8 cellular contexts compared by ENCODE assay signal in genomic region chr17:68458260-68459029, GRCh38. TPM values are rescaled to one million over a fixed set of nuclear protein-coding genes. Genes with fewer than 3 reads are reported as not detected.
DNase-seq lines count a peak whose midpoint lies in the region; TF ChIP-seq lines count a peak whose summit lies in the region.

No MANE protein-coding gene starts in this region.

- TF ChIP-seq POLR2A in testis (IDR thresholded peaks at IDR 0.05), result no peak

- no peaks in the 10 kb centered on the region for H3K36me3 ChIP-seq in testis (ENCODE audit: low read depth, missing control alignments)

- H3K9me3 Mint-ChIP-seq in activated T-helper 1 cell treated with anti-CD3 and anti-CD28 coated beads, Interleukin-12 subunit alpha, Interleukin-12 subunit beta, Interleukin-2, Interleukin-4 antibody, amounts not matched to agents 30 ng/mL and 10 ng/mL and 1 ng/mL, durations not matched to agents 14 hours and 24 hours and 36 hours, result no peaks in the 10 kb centered on the region
- H3K9me3 Mint-ChIP-seq in immature natural killer cell, result no peaks in the 10 kb centered on the region

- peak overlapping the region; percentile 85 for H3K27ac Mint-ChIP-seq in activated T-helper 1 cell treated with anti-CD3 and anti-CD28 coated beads, Interleukin-12 subunit alpha, Interleukin-12 subunit beta, Interleukin-2, Interleukin-4 antibody, amounts not matched to agents 30 ng/mL and 10 ng/mL and 1 ng/mL, durations not matched to agents 14 hours and 24 hours and 36 hours
- peak overlapping the region; percentile 93 to 99 (median 98) for H3K27ac Mint-ChIP-seq in immature natural killer cell

- no peaks in the 10 kb centered on the region for H3K9me3 ChIP-seq in testis

- no peak for TF ChIP-seq CTCF in testis (IDR thresholded peaks at IDR 0.05)

- DNase-seq in activated CD8-positive, alpha-beta memory T cell treated with anti-CD3 and anti-CD28 coated beads for 24 hours, result peak; percentile 28
- no peak for DNase-seq in activated CD8-positive, alpha-beta memory T cell treated with anti-CD3 and anti-CD28 coated beads, Interleukin-2, amount 50 U/mL, for 48 hours
- DNase-seq in activated T-helper 1 cell treated with anti-CD3 and anti-CD28 coated beads, Interleukin-12 subunit alpha, Interleukin-12 subunit beta, Interleukin-2, Interleukin-4 antibody, amounts not matched to agents 30 ng/mL and 10 ng/mL and 1 ng/mL, durations not matched to agents 14 hours and 24 hours and 36 hours (ENCODE audit: low spot score), result no peak
- DNase-seq in immature natural killer cell, result no peak
- DNase-seq in testis, result no peak
- DNase-seq in NCI-H1048 (lab: John Stamatoyannopoulos, UW), result no peak
- no peak for DNase-seq in AG08395 (ENCODE audit: low spot score)
- no peak for DNase-seq in NCI-H1417 (lab: John Stamatoyannopoulos, UW)

- H3K27me3 ChIP-seq in testis, result no peaks in the 10 kb centered on the region

- peak overlapping the region; percentile 78 for H3K4me3 Mint-ChIP-seq in activated T-helper 1 cell treated with anti-CD3 and anti-CD28 coated beads, Interleukin-12 subunit alpha, Interleukin-12 subunit beta, Interleukin-2, Interleukin-4 antibody, amounts not matched to agents 30 ng/mL and 10 ng/mL and 1 ng/mL, durations not matched to agents 14 hours and 24 hours and 36 hours
- peak overlapping the region; percentile 88 to 96 (median 89) for H3K4me3 Mint-ChIP-seq in immature natural killer cell

- peaks cover 4% of the 10 kb centered on the region for H3K36me3 Mint-ChIP-seq in activated T-helper 1 cell treated with anti-CD3 and anti-CD28 coated beads, Interleukin-12 subunit alpha, Interleukin-12 subunit beta, Interleukin-2, Interleukin-4 antibody, amounts not matched to agents 30 ng/mL and 10 ng/mL and 1 ng/mL, durations not matched to agents 14 hours and 24 hours and 36 hours (ENCODE audit: low read depth)
- H3K36me3 Mint-ChIP-seq in immature natural killer cell, result peaks cover 0 to 8% (median 4%) of the 10 kb centered on the region in 3 donors

- intact Hi-C loops in activated T-helper 1 cell treated with anti-CD3 and anti-CD28 coated beads, Interleukin-12 subunit alpha, Interleukin-12 subunit beta, Interleukin-2, Interleukin-4 antibody, amounts not matched to agents 30 ng/mL and 10 ng/mL and 1 ng/mL, durations not matched to agents 14 hours and 24 hours and 36 hours (cut with micrococcal nuclease), result no loop called here
- intact Hi-C loops in testis (cut with DNase I; ENCODE audit: low total_unique reads), result no loop called here

- peaks cover 11% of the 10 kb centered on the region for H3K4me1 ChIP-seq in testis

- WGBS in testis, 2 donors, result 24 to 25% methylated on average over 12 of the region's 12 CpGs

- H3K27ac ChIP-seq in testis, result peak overlapping the region; percentile 70 to 85

- peak overlapping the region; percentile 50 to 65 for H3K4me3 ChIP-seq in testis

- H3K4me1 Mint-ChIP-seq in activated T-helper 1 cell treated with anti-CD3 and anti-CD28 coated beads, Interleukin-12 subunit alpha, Interleukin-12 subunit beta, Interleukin-2, Interleukin-4 antibody, amounts not matched to agents 30 ng/mL and 10 ng/mL and 1 ng/mL, durations not matched to agents 14 hours and 24 hours and 36 hours (ENCODE audit: low read depth), result peaks cover 72% of the 10 kb centered on the region
- peaks cover 86 to 92% of the 10 kb centered on the region in 2 donors for H3K4me1 Mint-ChIP-seq in immature natural killer cell

- no peaks in the 10 kb centered on the region for H3K27me3 Mint-ChIP-seq in activated T-helper 1 cell treated with anti-CD3 and anti-CD28 coated beads, Interleukin-12 subunit alpha, Interleukin-12 subunit beta, Interleukin-2, Interleukin-4 antibody, amounts not matched to agents 30 ng/mL and 10 ng/mL and 1 ng/mL, durations not matched to agents 14 hours and 24 hours and 36 hours (ENCODE audit: insufficient read depth)
- peaks cover 6 to 20% (median 9%) of the 10 kb centered on the region in 3 donors for H3K27me3 Mint-ChIP-seq in immature natural killer cell (ENCODE audit: low read depth in 3 of 3)

RNA-seq across cellular contexts. Expression of gene WIPI1, which starts 1.1 kb away (rescaled TPM):
- total RNA-seq in activated T-helper 1 cell treated with anti-CD3 and anti-CD28 coated beads, Interleukin-12 subunit alpha, Interleukin-12 subunit beta, Interleukin-2, Interleukin-4 antibody, amounts not matched to agents 30 ng/mL and 10 ng/mL and 1 ng/mL, durations not matched to agents 14 hours and 24 hours and 36 hours, result 11.5 and 13.1 TPM in 2 replicates
- polyA plus RNA-seq in immature natural killer cell, result 10 to 100 TPM; 21.1 to 43.4 (median 30.0) TPM
- total RNA-seq in testis, result 10 to 100 TPM; 26.8 to 38.3 TPM
- 25.4 TPM for polyA plus RNA-seq in testis (ENCODE audit: insufficient read depth, low read depth, low replicate concordance)

RNA-seq across cellular contexts. Expression of gene PRKAR1A, which starts 53.8 kb away (rescaled TPM):
- 209 and 214 TPM in 2 replicates for total RNA-seq in activated T-helper 1 cell treated with anti-CD3 and anti-CD28 coated beads, Interleukin-12 subunit alpha, Interleukin-12 subunit beta, Interleukin-2, Interleukin-4 antibody, amounts not matched to agents 30 ng/mL and 10 ng/mL and 1 ng/mL, durations not matched to agents 14 hours and 24 hours and 36 hours
- polyA plus RNA-seq in immature natural killer cell (100 to 1,000 TPM; 275 to 458 (median 320) TPM), testis (ENCODE audit: insufficient read depth, low read depth, low replicate concordance) (375 TPM)
- 100 to 1,000 TPM; 279 to 319 TPM for total RNA-seq in testis
